ENCODE assay signal across 7 cellular contexts in the genomic region with DNA sequence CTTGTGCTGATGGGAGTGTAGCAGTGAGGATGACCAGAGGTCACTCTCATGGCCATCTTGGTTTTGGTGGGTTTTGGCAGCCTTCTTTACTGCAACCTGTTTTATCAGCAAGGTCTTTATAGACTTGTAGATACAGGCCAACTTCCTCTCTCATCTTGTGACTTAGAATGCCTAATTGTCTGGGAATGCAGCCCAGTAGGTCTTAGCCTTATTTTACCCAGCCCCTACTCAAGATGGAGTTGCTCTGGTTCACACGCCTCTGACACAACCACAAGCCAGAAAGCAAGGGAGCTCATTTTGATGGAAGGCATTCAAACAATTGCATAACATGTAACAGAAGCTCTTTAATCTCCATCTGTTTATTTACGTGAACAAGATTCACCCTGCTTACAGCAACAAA.
DNase-seq lines count a peak whose midpoint lies in the region; ATAC-seq and TF ChIP-seq lines count a peak whose summit lies in the region.
"Not testable (repeated sequence)": the region's sequence is repeated elsewhere in the genome, so short reads cannot be mapped to it uniquely, and the experiment has no call there.

No MANE protein-coding gene starts in this region.

- WGBS in mesendoderm (ENCODE audit: extremely low coverage, insufficient coverage, low lambda C conversion rate) = no CpG with 5 or more reads among the region's 2 CpGs

- not testable (repeated sequence) for H3K4me2 ChIP-seq in mesendoderm (ENCODE audit: low read length)

- peak overlapping the region; percentile 57 for H2AK5ac ChIP-seq in mesendoderm (ENCODE audit: low read length)

- not testable (repeated sequence) for H3K36me3 ChIP-seq in mesendoderm (ENCODE audit: control insufficient read depth, insufficient read depth, low read length)

- not testable (repeated sequence) for H3K4me1 ChIP-seq in foreskin keratinocyte
- H3K4me1 ChIP-seq in mesendoderm (ENCODE audit: control insufficient read depth, low read depth, low read length) = peaks cover 22% of the 10 kb centered on the region

- not testable (repeated sequence) for H3K23ac ChIP-seq in mesendoderm (ENCODE audit: low read length)

- H4K8ac ChIP-seq in mesendoderm (ENCODE audit: low read depth, low read length) = not testable (repeated sequence)

- H3K79me2 ChIP-seq in mesendoderm (ENCODE audit: control insufficient read depth, insufficient read depth, low read length) = not testable (repeated sequence)

- ATAC-seq in foreskin keratinocyte = not testable (repeated sequence)

- H2BK120ac ChIP-seq in mesendoderm (ENCODE audit: low read depth, low read length) = peak overlapping the region; percentile 30

- H3K18ac ChIP-seq in mesendoderm (ENCODE audit: low read length) = peak overlapping the region; percentile 88

- H3K79me1 ChIP-seq in mesendoderm (ENCODE audit: low read length) = not testable (repeated sequence)

- H3K9ac ChIP-seq in mesendoderm (ENCODE audit: low read length) = not testable (repeated sequence)

- H3K56ac ChIP-seq in mesendoderm (ENCODE audit: low read length) = peak overlapping the region; percentile 57

- H3K4me1 Mint-ChIP-seq in brain = peaks cover 68% of the 10 kb centered on the region

- not testable (repeated sequence) for H3K4me3 Mint-ChIP-seq in brain

- not testable (repeated sequence) for TF ChIP-seq CTCF in brain (conservative IDR thresholded peaks at IDR 0.05); coronary artery (IDR thresholded peaks at IDR 0.05); foreskin keratinocyte (conservative IDR thresholded peaks at IDR 0.05)

- H3K9me3 Mint-ChIP-seq in brain = peaks cover 2 to 25% (median 10%) of the 10 kb centered on the region in 5 experiments

- peak overlapping the region in 4 of 5 experiments; percentile 11 to 75 (median 34) for H3K27ac Mint-ChIP-seq in brain

- H3K27me3 Mint-ChIP-seq in brain = not testable (repeated sequence)

- not testable (repeated sequence) for H4K5ac ChIP-seq in mesendoderm (ENCODE audit: low read length)

- peak overlapping the region; percentile 60 for H2BK15ac ChIP-seq in mesendoderm (replicated peaks; ENCODE audit: low read depth)

- H3K27ac ChIP-seq in coronary artery, foreskin keratinocyte: not testable (repeated sequence)
- H3K27ac ChIP-seq in mesendoderm (ENCODE audit: low read depth, low read length) = peak overlapping the region; percentile 92

- DNase-seq in Ammon's horn (ENCODE audit: low spot score) (peak; percentile 21), HT1080 (ENCODE audit: low read depth) (peak; percentile 9), NCI-H2171 treated with DMSO at 0.1 percent for 48 hours (lab: John Stamatoyannopoulos, UW) (peak; percentile 79), coronary artery (ENCODE audit: low spot score) (peak; percentile 12), foreskin keratinocyte (peak; percentile 38 to 72)
- DNase-seq in mesendoderm = not testable (repeated sequence)

- H2BK5ac ChIP-seq in mesendoderm (ENCODE audit: low read length) = peak overlapping the region; percentile 98

- H3K4me3 ChIP-seq in coronary artery; mesendoderm (ENCODE audit: low read length): not testable (repeated sequence)

- H3K36me3 Mint-ChIP-seq in brain = not testable (repeated sequence)

- peak overlapping the region; percentile 93 for H3K4ac ChIP-seq in mesendoderm (ENCODE audit: low read depth, low read length)

- not testable (repeated sequence) for H3K27me3 ChIP-seq in foreskin keratinocyte; mesendoderm (ENCODE audit: insufficient read depth, low read length, poor library complexity)
